Comparison of ENCODE assay signal across 13 cellular contexts in genomic region chr16:1123525-1124230, GRCh38. TPM values are rescaled to one million over a fixed set of nuclear protein-coding genes. Genes with fewer than 3 reads are reported as not detected.
DNase-seq lines count a peak whose midpoint lies in the region; ATAC-seq lines count a peak whose summit lies in the region.
"Had no signal": no experiment of that assay in that cellular context is flagged by ENCODE, and none has a peak within 500 bp of the region (broad histone marks: within the 10 kb centered on the region; RNA-seq: fewer than 3 reads in every experiment).

No MANE protein-coding gene starts in this region.

- no peak for ATAC-seq in GM21526 (IDR thresholded peaks at IDR 0.05; ENCODE audit: low FRiP score, unreplicated experiment)
- ATAC-seq: A549, GM23338 had no signal

- no peak overlapping the region for H3K4me3 ChIP-seq in H7 (ENCODE audit: insufficient read depth, low read depth, low read length)
- H3K4me3 ChIP-seq: A549, GM23338 had no signal

- DNase-seq in DMS 273 (lab: John Stamatoyannopoulos, UW; ENCODE audit: unreplicated experiment) (peak; percentile 53), DMS 273 treated with DMSO at 0.1 percent for 48 hours (lab: John Stamatoyannopoulos, UW) (no peak), H7 (peak; percentile 68), NCI-H524 treated with DMSO at 0.1 percent for 48 hours (lab: John Stamatoyannopoulos, UW) (peak; percentile 30), NCI-H2081 (lab: John Stamatoyannopoulos, UW) (no peak), iPS-NIHi11 (ENCODE audit: low spot score) (no peak)
- DNase-seq: AML-193; CD4-positive, alpha-beta T cell; GDM1; KG1 had no signal

- H3K27me3 ChIP-seq in H7 (ENCODE audit: control insufficient read depth, insufficient read depth, low read length), result no peaks in the 10 kb centered on the region

- no peaks in the 10 kb centered on the region for H3K36me3 ChIP-seq in H7 (replicated peaks; ENCODE audit: control insufficient read depth, insufficient read depth, low read length)

RNA-seq across cellular contexts. Expression of gene C1QTNF8, which starts 27.6 kb away (rescaled TPM):
- total RNA-seq in H7 (2014; rRNA removed; shearing (Covaris generic)), result not detected in 2 replicates
- total RNA-seq: CD4-positive, alpha-beta T cell; GM23338 had no signal

RNA-seq across cellular contexts. Expression of gene CACNA1H, which starts 29.2 kb away (rescaled TPM):
- 24.8 and 27.3 TPM in 2 replicates for total RNA-seq in H7 (2014; rRNA removed; shearing (Covaris generic))

RNA-seq across cellular contexts. Expression of gene SSTR5, which starts 51.1 kb away (rescaled TPM):
- 0.18 and 0.21 TPM in 2 replicates for total RNA-seq in H7 (2014; rRNA removed; shearing (Covaris generic))
- total RNA-seq: CD4-positive, alpha-beta T cell had no signal

Comparison
In these comparisons a context has a peak if more than half of its experiments do, and no peak if none do; other contexts are left out.
1. DNase-seq: peak in DMS 273 (single experiment), H7 (single experiment) and NCI-H524 treated with DMSO at 0.1 percent for 48 hours (single experiment); none in DMS 273 treated with DMSO at 0.1 percent for 48 hours (single experiment), NCI-H2081 (0 of 2) and iPS-NIHi11 (single experiment).